In genomic region chr1:8343464-8344001, GRCh38 we compare ENCODE assay signal across 10 cellular contexts. TPM values are rescaled to one million over a fixed set of nuclear protein-coding genes. Genes with fewer than 3 reads are reported as not detected.
A peak's percentile ranks its signal among the peaks of the same experiment; 100 is the strongest.
DNase-seq lines count a peak whose midpoint lies in the region; ATAC-seq and TF ChIP-seq lines count a peak whose summit lies in the region.
"Had no signal": no experiment of that assay in that cellular context is flagged by ENCODE, and none has a peak within 500 bp of the region (broad histone marks: within the 10 kb centered on the region; RNA-seq: fewer than 3 reads in every experiment).

No MANE protein-coding gene starts in this region.

- TF ChIP-seq CTCF in choroid plexus epithelial cell (conservative IDR thresholded peaks at IDR 0.05; ENCODE audit: low read depth, low read length): no peak
- no peak for TF ChIP-seq CTCF in liver (IDR thresholded peaks at IDR 0.05; ENCODE audit: low read depth, low read length, missing input control)
- TF ChIP-seq CTCF in tibial nerve (IDR thresholded peaks at IDR 0.05): no peak

- H3K4me1 ChIP-seq in liver (ENCODE audit: control insufficient read depth in 4 of 4, insufficient read depth in 4 of 4, low read length in 3 of 4): no peaks in the 10 kb centered on the region
- peaks cover 0 to 17% (median 6%) of the 10 kb centered on the region in 4 donors for H3K4me1 ChIP-seq in tibial nerve

- H3K27me3 ChIP-seq in liver (ENCODE audit: control insufficient read depth in 4 of 4, insufficient read depth in 4 of 4, low read length in 3 of 4): no peaks in the 10 kb centered on the region
- H3K27me3 ChIP-seq in tibial nerve: no peaks in the 10 kb centered on the region

- H3K9me3 ChIP-seq in liver (ENCODE audit: control insufficient read depth in 4 of 4, low read length in 3 of 4): no peaks in the 10 kb centered on the region
- no peaks in the 10 kb centered on the region for H3K9me3 ChIP-seq in tibial nerve

- no peak for TF ChIP-seq POLR2A in tibial nerve (IDR thresholded peaks at IDR 0.05)

- H3K4me3 ChIP-seq in choroid plexus epithelial cell (ENCODE audit: low read depth, low read length) (peak overlapping the region; percentile 23), liver (ENCODE audit: low read depth in 1 of 3, low read length in 3 of 3) (no peak overlapping the region), tibial nerve (peak overlapping the region in 2 of 4 donors; percentile 8 to 23)

- H3K27ac ChIP-seq in liver (ENCODE audit: low read depth in 1 of 2, low read length in 2 of 2) (peak overlapping the region in 1 of 2 donors; percentile 57), tibial nerve (peak overlapping the region; percentile 71 to 86 (median 78))

- TF ChIP-seq EP300 in tibial nerve (IDR thresholded peaks at IDR 0.05): peak; percentile 88 to 94

- DNase-seq in HT1080 (ENCODE audit: low read depth): peak; percentile 90
- peak; percentile 97 for DNase-seq in choroid plexus epithelial cell (ENCODE audit: low read depth)
- DNase-seq in tibial nerve (ENCODE audit: low spot score in 2 of 2): peak; percentile 60 to 66
- no peak for DNase-seq in activated CD4-positive, alpha-beta T cell treated with anti-CD3 and anti-CD28 coated beads for 48 hours
- DNase-seq: NCI-H1105 treated with DMSO at 0.1 percent for 48 hours had no signal

- WGBS in liver: 78% methylated on average over 32 of the region's 32 CpGs
- 19 to 25% methylated on average over 28 to 30 of the region's 32 CpGs for WGBS in tibial nerve, 2 donors

- ATAC-seq in HG03108 (IDR thresholded peaks at IDR 0.05; ENCODE audit: unreplicated experiment) (no peak), GM19351 (IDR thresholded peaks at IDR 0.05; ENCODE audit: unreplicated experiment) (no peak), HG03159 (IDR thresholded peaks at IDR 0.05; ENCODE audit: unreplicated experiment) (no peak)
- ATAC-seq: natural killer cell treated with Interleukin-12 subunit alpha and Interleukin-12 subunit beta and Interleukin-15 and Interleukin-18, amount 100 ng/mL, for 72 hours had no signal

- no peak overlapping the region for H3K9ac ChIP-seq in liver (ENCODE audit: low read depth in 1 of 2, low read length in 2 of 2)

- no peak for TF ChIP-seq RAD21 in liver (IDR thresholded peaks at IDR 0.05)

- no peaks in the 10 kb centered on the region for H3K36me3 ChIP-seq in liver (ENCODE audit: control insufficient read depth in 4 of 4, insufficient read depth in 3 of 4, low read depth in 1 of 4, low read length in 3 of 4)
- peaks cover 0 to 12% (median 0%) of the 10 kb centered on the region in 3 donors for H3K36me3 ChIP-seq in tibial nerve

TF ChIP-seq in liver, 16 proteins besides CTCF, POLR2A, EP300 and RAD21:
- TF ChIP-seq GABPA (IDR thresholded peaks at IDR 0.05 in 1 of 2, conservative IDR thresholded peaks at IDR 0.05 in 1 of 2) (no peak), NR2F2 (IDR thresholded peaks at IDR 0.05) (peak; percentile 55), HNF4A (conservative IDR thresholded peaks at IDR 0.05) (no peak), SP1 (IDR thresholded peaks at IDR 0.05) (peak; percentile 33), ZBTB33 (IDR thresholded peaks at IDR 0.05) (no peak), ATF3 (IDR thresholded peaks at IDR 0.05) (no peak), MAX (IDR thresholded peaks at IDR 0.05) (no peak), YY1 (IDR thresholded peaks at IDR 0.05) (no peak), REST (IDR thresholded peaks at IDR 0.05) (no peak), JUND (IDR thresholded peaks at IDR 0.05) (peak in 1 of 2 donors; percentile 33), HNF4G (IDR thresholded peaks at IDR 0.05) (no peak), RXRA (IDR thresholded peaks at IDR 0.05) (peak; percentile 22 to 31)

RNA-seq across cellular contexts. Expression of gene SLC45A1, which starts 25.6 kb away (rescaled TPM):
- total RNA-seq in HT1080 (2014; rRNA removed; shearing (Covaris generic)): not detected in 2 replicates
- polyA plus RNA-seq in HT1080 (2015; cell fraction: cytosol; rRNA removed): 0.29 and 0.42 TPM in 2 replicates
- 0.08 and 0.68 TPM in 2 replicates for polyA plus RNA-seq in HT1080 (2015; cell fraction: nucleus; rRNA removed)
- total RNA-seq in liver (under 1 TPM in 1 of 2 donors, not detected in 1; 0.08 TPM), tibial nerve (10 to 100 TPM in 1 of 4 donors, 1 to 10 TPM in 3; 5.4 to 15.1 (median 7.6) TPM)
- polyA plus RNA-seq in liver: under 1 TPM; 0.14 to 0.29 TPM
